Comparison of ENCODE assay signal across 13 cellular contexts in the genomic region with DNA sequence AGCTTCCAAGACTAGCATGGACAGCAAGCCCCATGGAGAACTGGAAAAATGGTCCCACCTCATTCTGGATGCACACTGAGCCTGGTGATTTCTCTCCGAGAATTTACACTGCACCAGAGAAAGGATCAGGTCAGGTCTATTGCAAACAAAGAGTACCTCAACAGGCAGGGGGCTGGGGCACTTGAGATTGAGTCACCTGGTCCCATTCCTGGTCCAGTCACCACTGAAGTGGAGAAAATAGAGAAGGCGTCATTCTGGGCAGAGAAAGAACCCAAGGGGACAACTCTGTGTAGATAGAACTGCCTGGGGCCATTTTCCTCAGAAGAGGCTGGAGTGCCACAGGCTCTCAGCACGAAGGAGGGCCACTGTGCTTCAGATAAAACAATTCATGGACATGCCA. TPM values are rescaled to one million over a fixed set of nuclear protein-coding genes. Genes with fewer than 3 reads are reported as not detected.
DNase-seq lines count a peak whose midpoint lies in the region; ATAC-seq and TF ChIP-seq lines count a peak whose summit lies in the region.
"Had no signal": no experiment of that assay in that cellular context is flagged by ENCODE, and none has a peak within 500 bp of the region (broad histone marks: within the 10 kb centered on the region; RNA-seq: fewer than 3 reads in every experiment).

No MANE protein-coding gene starts in this region.

- H3K27me3 ChIP-seq in IMR-90 (ENCODE audit: control insufficient read depth, insufficient read depth, low read length), result no peaks in the 10 kb centered on the region

- TF ChIP-seq RAD21 in IMR-90 (IDR thresholded peaks at IDR 0.05; ENCODE audit: low read length), result no peak

- H3K36me3 ChIP-seq in IMR-90 (ENCODE audit: control insufficient read depth, insufficient read depth, low read length), result peaks cover 1% of the 10 kb centered on the region; the same call in 1 of the 2 replicates

- no peak overlapping the region for H3K56ac ChIP-seq in IMR-90 (ENCODE audit: extremely low read depth, insufficient read depth, low read length)

- TF ChIP-seq POLR2A in IMR-90 (IDR thresholded peaks at IDR 0.05; ENCODE audit: low read depth, low read length), result no peak

- peaks cover 5% of the 10 kb centered on the region; the same call in 1 of the 2 replicates for H4K20me1 ChIP-seq in IMR-90 (ENCODE audit: insufficient read depth, low read length)

- H3K79me1 ChIP-seq in IMR-90 (ENCODE audit: low read depth in 1 of 2, low read length in 2 of 2), result no peaks in the 10 kb centered on the region

- no peak overlapping the region for H4K8ac ChIP-seq in IMR-90 (ENCODE audit: low read depth in 2 of 2, low read length in 2 of 2)

- BruUV-seq in IMR-90 (replicated peaks; lab: Mats Ljungman, UMichigan), result no TSS peak

- H3K27ac ChIP-seq in IMR-90 (ENCODE audit: insufficient read depth, low read length), result no peak overlapping the region
- H3K27ac ChIP-seq: C4-2B, HL-60 had no signal

- no peaks in the 10 kb centered on the region for H3K27me3 Mint-ChIP-seq in neural crest cell (ENCODE audit: low read depth)
- H3K27me3 Mint-ChIP-seq: B cell; CD4-positive, alpha-beta memory T cell; IgD-negative memory B cell had no signal

- H3K4me2 ChIP-seq in IMR-90 (ENCODE audit: low read depth, low read length), result no peak overlapping the region

- in situ Hi-C loops in IMR-90 (cut with MboI; ENCODE audit: low sequenced_read_pairs), result no loop called here

- peak overlapping the region; percentile 53; the same call in 1 of the 2 replicates for H2BK120ac ChIP-seq in IMR-90 (ENCODE audit: low read depth, low read length)

- H4K5ac ChIP-seq in IMR-90 (ENCODE audit: low read depth, low read length), result no peak overlapping the region

- peak overlapping the region; percentile 49; the same call in 1 of the 2 replicates for H3K14ac ChIP-seq in IMR-90 (replicated peaks; ENCODE audit: low read depth, low read length)

- peak overlapping the region; percentile 29; the same call in 1 of the 2 replicates for H2BK20ac ChIP-seq in IMR-90 (ENCODE audit: low read depth, low read length)

- no peak overlapping the region; the same call in none of the 2 replicates for H4K91ac ChIP-seq in IMR-90 (ENCODE audit: insufficient read depth, low read depth, low read length)

- ATAC-seq in IMR-90 (ENCODE audit: low read depth), result no peak
- ATAC-seq: HCT116 had no signal

- DNase-seq in activated effector memory CD4-positive, alpha-beta T cell treated with anti-CD3 and anti-CD28 coated beads, Interleukin-2, amount 50 U/mL, for 16 hours, result peak; percentile 30
- no peak for DNase-seq in activated effector memory CD4-positive, alpha-beta T cell treated with Interleukin-2 at 50 U/mL for 16 hours
- DNase-seq in IMR-90 (no peak), neural crest cell (ENCODE audit: low read depth, low spot score) (no peak), ureter (ENCODE audit: low spot score) (no peak), NCI-H345 treated with DMSO at 0.1 percent for 48 hours (lab: John Stamatoyannopoulos, UW; ENCODE audit: unreplicated experiment) (no peak), HT-29 (ENCODE audit: low spot score) (no peak)
- DNase-seq: CD4-positive, alpha-beta memory T cell had no signal

- H3K4me1 Mint-ChIP-seq in neural crest cell, result no peaks in the 10 kb centered on the region
- H3K4me1 Mint-ChIP-seq: B cell had no signal

- H2AFZ ChIP-seq in IMR-90 (replicated peaks; ENCODE audit: low read length, poor library complexity), result no peak overlapping the region

- peaks cover 13% of the 10 kb centered on the region for H3K4me1 ChIP-seq in IMR-90 (ENCODE audit: control insufficient read depth, insufficient read depth, low read length)

- peak overlapping the region; percentile 48 for H2AK9ac ChIP-seq in IMR-90 (replicated peaks; ENCODE audit: low read depth, low read length, poor library complexity)

- H3K4me3 Mint-ChIP-seq in neural crest cell, result no peak overlapping the region
- H3K4me3 Mint-ChIP-seq: B cell; CD4-positive, alpha-beta memory T cell; IgD-negative memory B cell had no signal

- peak overlapping the region; percentile 31; the same call in 1 of the 2 replicates for H3K23ac ChIP-seq in IMR-90 (ENCODE audit: low read depth, low read length)

- H2BK15ac ChIP-seq in IMR-90 (ENCODE audit: low read depth, low read length), result peak overlapping the region; percentile 39; the same call in 2 of the 3 replicates

- H3K27ac Mint-ChIP-seq in neural crest cell (ENCODE audit: unreplicated experiment), result peak overlapping the region; percentile 57
- H3K27ac Mint-ChIP-seq: B cell had no signal

- peak overlapping the region; percentile 37 for H3K4ac ChIP-seq in IMR-90 (ENCODE audit: low read depth, low read length)

- peaks cover 6% of the 10 kb centered on the region for H3K9me3 Mint-ChIP-seq in neural crest cell
- H3K9me3 Mint-ChIP-seq: CD4-positive, alpha-beta memory T cell; IgD-negative memory B cell had no signal

- POLR2A ChIA-PET in IMR-90 (lab: Charles Lee; ENCODE audit: unreplicated experiment), result no interaction called here

- dilution Hi-C loops in IMR-90 (cut with HindIII; ENCODE audit: low sequenced_read_pairs, unreplicated experiment), result no loop called here

- peak overlapping the region; percentile 90; the same call in 1 of the 2 replicates for H2AK5ac ChIP-seq in IMR-90 (ENCODE audit: low read depth, low read length)

- peaks cover 7% of the 10 kb centered on the region for H3K9me1 ChIP-seq in IMR-90 (ENCODE audit: insufficient read depth, low read length)

- no peak overlapping the region for H3K4me3 ChIP-seq in IMR-90 (ENCODE audit: insufficient read depth, low read depth, low read length)

- peak overlapping the region; percentile 47; the same call in 1 of the 2 replicates for H3K18ac ChIP-seq in IMR-90 (ENCODE audit: low read depth, low read length)

- intact Hi-C loops in IMR-90 (cut with micrococcal nuclease), result no loop called here

- TF ChIP-seq CTCF in IMR-90 (conservative IDR thresholded peaks at IDR 0.05; ENCODE audit: low read depth, low read length), result no peak
- TF ChIP-seq CTCF in neural crest cell (conservative IDR thresholded peaks at IDR 0.05), result no peak

- no peak overlapping the region for H2BK5ac ChIP-seq in IMR-90 (ENCODE audit: low read depth, low read length, poor library complexity, severe bottlenecking)

- no peak overlapping the region for H3K9ac ChIP-seq in IMR-90 (ENCODE audit: low read depth, low read length)

- CTCF ChIA-PET in IMR-90 (lab: Yijun Ruan, JAX), result interaction anchor here (1.2 kb wide), 1 partner anchor 10 kb away, joined by 5 read pairs; no protein-coding TSS in a partner anchor

- no CpG with 5 or more reads among the region's 3 CpGs for WGBS in IMR-90 (ENCODE audit: extremely low coverage in 2 of 2, insufficient read length in 1 of 2), 2 experiments

- H3K36me3 Mint-ChIP-seq in neural crest cell (ENCODE audit: low read depth), result peaks cover 32% of the 10 kb centered on the region

- no peaks in the 10 kb centered on the region for H3K9me3 ChIP-seq in IMR-90 (ENCODE audit: control insufficient read depth, insufficient read depth, low read length)

TF ChIP-seq in IMR-90, 13 proteins besides CTCF, POLR2A, EP300 and RAD21:
- TF ChIP-seq FOS (IDR thresholded peaks at IDR 0.05; ENCODE audit: low read depth, low read length) (no peak), MXI1 (IDR thresholded peaks at IDR 0.05; ENCODE audit: borderline replicate concordance, low read depth, low read length) (no peak), BHLHE40 (IDR thresholded peaks at IDR 0.05; ENCODE audit: low read depth, low read length) (no peak), MAFK (IDR thresholded peaks at IDR 0.05; ENCODE audit: low read depth, low read length) (no peak), CHD1 (IDR thresholded peaks at IDR 0.05; ENCODE audit: low read depth, low read length) (no peak)
- TF ChIP-seq, protein P1, sequence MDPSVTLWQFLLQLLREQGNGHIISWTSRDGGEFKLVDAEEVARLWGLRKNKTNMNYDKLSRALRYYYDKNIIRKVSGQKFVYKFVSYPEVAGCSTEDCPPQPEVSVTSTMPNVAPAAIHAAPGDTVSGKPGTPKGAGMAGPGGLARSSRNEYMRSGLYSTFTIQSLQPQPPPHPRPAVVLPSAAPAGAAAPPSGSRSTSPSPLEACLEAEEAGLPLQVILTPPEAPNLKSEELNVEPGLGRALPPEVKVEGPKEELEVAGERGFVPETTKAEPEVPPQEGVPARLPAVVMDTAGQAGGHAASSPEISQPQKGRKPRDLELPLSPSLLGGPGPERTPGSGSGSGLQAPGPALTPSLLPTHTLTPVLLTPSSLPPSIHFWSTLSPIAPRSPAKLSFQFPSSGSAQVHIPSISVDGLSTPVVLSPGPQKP (IDR thresholded peaks at IDR 0.05; ENCODE audit: borderline replicate concordance, low read depth, low read length), result no peak

RNA-seq across cellular contexts. Expression of a gene that starts 38.4 kb away (rescaled TPM):
- total RNA-seq in IMR-90 (2012; rRNA removed) (35.3 and 38.6 TPM in 2 replicates), neural crest cell (488 and 489 TPM in 2 replicates), ureter (44.0 TPM)
- 49.8 and 52.2 TPM in 2 replicates for polyA plus RNA-seq in IMR-90 (2012; rRNA removed)
- 35.9 and 108 TPM in 2 replicates for polyA plus RNA-seq in IMR-90 (2012; cell fraction: cytosol; rRNA removed)
- polyA plus RNA-seq in IMR-90 (2012; cell fraction: nucleus; rRNA removed; ENCODE audit: low replicate concordance), result 35.8 and 72.9 TPM in 2 replicates
- total RNA-seq in HT-29 (2014; rRNA removed; shearing (Covaris generic)), result 124 and 169 TPM in 2 replicates
